19 cellular contexts compared by ENCODE assay signal in genomic region chr2:207929923-207930322, GRCh38.
DNase-seq lines count a peak whose midpoint lies in the region; ATAC-seq and TF ChIP-seq lines count a peak whose summit lies in the region.
"Had no signal": no experiment of that assay in that cellular context is flagged by ENCODE, and none has a peak within 500 bp of the region (broad histone marks: within the 10 kb centered on the region; RNA-seq: fewer than 3 reads in every experiment).

No MANE protein-coding gene starts in this region.

- no peak for TF ChIP-seq POLR2A in sigmoid colon (IDR thresholded peaks at IDR 0.05)

- H3K9me3 ChIP-seq in HEK293 (ENCODE audit: control insufficient read depth, insufficient read depth, low read depth, low read length), result no peaks in the 10 kb centered on the region
- H3K9me3 ChIP-seq in colonic mucosa, result no peaks in the 10 kb centered on the region
- no peaks in the 10 kb centered on the region for H3K9me3 ChIP-seq in mucosa of descending colon
- no peaks in the 10 kb centered on the region for H3K9me3 ChIP-seq in sigmoid colon
- H3K9me3 ChIP-seq in neural progenitor cell (ENCODE audit: low read depth), result no peaks in the 10 kb centered on the region
- H3K9me3 ChIP-seq: BLaER1 treated with 17β-estradiol and CSF1 and Interleukin-3, amounts not matched to agents 10 nM and 100 nM; SJSA1 had no signal

- peaks cover 32% of the 10 kb centered on the region for H3F3A ChIP-seq in neural progenitor cell (ENCODE audit: low read depth)

- H3K4me1 ChIP-seq in HEK293 (ENCODE audit: control insufficient read depth, insufficient read depth, low read length), result peaks cover 28% of the 10 kb centered on the region
- H3K4me1 ChIP-seq in colonic mucosa, result no peaks in the 10 kb centered on the region
- H3K4me1 ChIP-seq in mucosa of descending colon (ENCODE audit: low read depth), result peaks cover 9% of the 10 kb centered on the region
- H3K4me1 ChIP-seq in sigmoid colon, result peaks cover 0 to 85% (median 65%) of the 10 kb centered on the region in 4 donors
- peaks cover 39% of the 10 kb centered on the region for H3K4me1 ChIP-seq in neural progenitor cell

- peaks cover 2% of the 10 kb centered on the region for H3K27me3 Mint-ChIP-seq in neural progenitor cell (ENCODE audit: insufficient read depth, low read depth)
- H3K27me3 Mint-ChIP-seq: CD4-positive, alpha-beta T cell had no signal

- no peaks in the 10 kb centered on the region for H3K9me3 Mint-ChIP-seq in neural progenitor cell
- H3K9me3 Mint-ChIP-seq: CD4-positive, alpha-beta T cell; GM23338; H9; HFFc6 had no signal

- no peaks in the 10 kb centered on the region for H3K4me1 Mint-ChIP-seq in neural progenitor cell

- CTCF ChIA-PET in HEK293 (lab: Yijun Ruan, JAX), result interaction anchor here (0.5 kb wide), 1 partner anchor 105 kb away, joined by 3 read pairs; no protein-coding TSS in a partner anchor

- no peak overlapping the region for H2AFZ ChIP-seq in neural progenitor cell (replicated peaks)
- H2AFZ ChIP-seq: GM23338 had no signal

- intact Hi-C loops in colonic mucosa (cut with DNase I), result no loop called here
- intact Hi-C loops in mucosa of descending colon (cut with DNase I, micrococcal nuclease), result no loop called here
- intact Hi-C loops in sigmoid colon (cut with DNase I), result loop anchor here (2.0 to 5.0 kb wide), 2 partner anchors 37 to 161 kb away; partner anchors contain the start of gene FZD5

- no peak overlapping the region for H3K4me3 Mint-ChIP-seq in neural progenitor cell
- H3K4me3 Mint-ChIP-seq: CD4-positive, alpha-beta T cell; GM23338; H9; HFFc6 had no signal

- H3K27me3 ChIP-seq in colonic mucosa, result no peaks in the 10 kb centered on the region
- H3K27me3 ChIP-seq in sigmoid colon, result no peaks in the 10 kb centered on the region
- H3K27me3 ChIP-seq in neural progenitor cell, result no peaks in the 10 kb centered on the region
- H3K27me3 ChIP-seq: BLaER1 treated with 17β-estradiol and CSF1 and Interleukin-3, amounts not matched to agents 10 nM and 100 nM; SJSA1 had no signal

- ATAC-seq in mucosa of descending colon (peak; percentile 59), HG03378 (IDR thresholded peaks at IDR 0.05; ENCODE audit: unreplicated experiment) (no peak)
- ATAC-seq: GM23338 had no signal

- no peak overlapping the region for H3K4me3 ChIP-seq in HEK293 (ENCODE audit: low read depth, low read length)
- no peak overlapping the region for H3K4me3 ChIP-seq in colonic mucosa
- no peak overlapping the region for H3K4me3 ChIP-seq in mucosa of descending colon
- no peak overlapping the region for H3K4me3 ChIP-seq in sigmoid colon
- H3K4me3 ChIP-seq in neural progenitor cell, result no peak overlapping the region
- H3K4me3 ChIP-seq: BLaER1 treated with 17β-estradiol and CSF1 and Interleukin-3, amounts not matched to agents 10 nM and 100 nM; GM23338; SJSA1 had no signal

- no peak overlapping the region for H3K27ac Mint-ChIP-seq in neural progenitor cell
- H3K27ac Mint-ChIP-seq: CD4-positive, alpha-beta T cell; GM23338; HFFc6 had no signal

- no peaks in the 10 kb centered on the region for H4K20me1 ChIP-seq in neural progenitor cell (ENCODE audit: low read depth)
- H4K20me1 ChIP-seq: BLaER1 treated with 17β-estradiol and CSF1 and Interleukin-3, amounts not matched to agents 10 nM and 100 nM had no signal

- H3K79me2 ChIP-seq in neural progenitor cell (ENCODE audit: low read depth), result no peaks in the 10 kb centered on the region

- H3K27ac ChIP-seq in HEK293 (ENCODE audit: extremely low read depth, low read depth, low read length) (no peak overlapping the region), colonic mucosa (peak overlapping the region; percentile 38), sigmoid colon (peak overlapping the region in 3 of 4 donors; percentile 65 to 85 (median 82)), neural progenitor cell (no peak overlapping the region)
- H3K27ac ChIP-seq: BLaER1 treated with 17β-estradiol and CSF1 and Interleukin-3, amounts not matched to agents 10 nM and 100 nM; SJSA1 had no signal

- H3K9ac ChIP-seq in colonic mucosa (ENCODE audit: low read depth in 2 of 2, low read length in 2 of 2) (no peak overlapping the region), neural progenitor cell (no peak overlapping the region)
- H3K9ac ChIP-seq: BLaER1 treated with 17β-estradiol and CSF1 and Interleukin-3, amounts not matched to agents 10 nM and 100 nM had no signal

- TF ChIP-seq CTCF in HEK293 (tag by site-specific recombination; IDR thresholded peaks at IDR 0.05) (no peak), colonic mucosa (IDR thresholded peaks at IDR 0.05) (no peak), mucosa of descending colon (IDR thresholded peaks at IDR 0.05) (no peak), sigmoid colon (IDR thresholded peaks at IDR 0.05) (no peak), neural progenitor cell (IDR thresholded peaks at IDR 0.05) (no peak)

- H3K36me3 Mint-ChIP-seq in neural progenitor cell, result peaks cover 4% of the 10 kb centered on the region

- TF ChIP-seq EP300 in sigmoid colon (IDR thresholded peaks at IDR 0.05), result peak; percentile 31 to 79 (median 62)

- POLR2A ChIA-PET in HEK293 (lab: Yijun Ruan, JAX), result interaction anchor here (0.9 kb wide), 1 partner anchor 160 kb away, joined by 3 read pairs; the partner anchor contains the start of gene FZD5

- DNase-seq in colonic mucosa (no peak), mucosa of descending colon (peak in 1 of 3 donors; percentile 40), sigmoid colon (no peak), mucosa of gallbladder (ENCODE audit: low spot score) (no peak), neural progenitor cell (ENCODE audit: low spot score) (no peak)
- DNase-seq: CD4-positive, alpha-beta T cell; H9; HFFc6; Karpas-422; NCI-H1694 treated with DMSO at 0.1 percent for 48 hours; NCI-H524; NCI-H82; Right ventricle myocardium superior; RPMI8226 had no signal

- 26 to 79% methylated on average over 3 of the region's 3 CpGs for WGBS in sigmoid colon, 2 donors

- H3K4me2 ChIP-seq in neural progenitor cell, result no peak overlapping the region
- H3K4me2 ChIP-seq: BLaER1 treated with 17β-estradiol and CSF1 and Interleukin-3, amounts not matched to agents 10 nM and 100 nM; GM23338 had no signal

- H3K36me3 ChIP-seq in HEK293 (ENCODE audit: control insufficient read depth in 2 of 2, insufficient read depth in 1 of 2, low read length in 2 of 2) (no peaks in the 10 kb centered on the region), colonic mucosa (no peaks in the 10 kb centered on the region), mucosa of descending colon (ENCODE audit: low read depth) (no peaks in the 10 kb centered on the region), sigmoid colon (no peaks in the 10 kb centered on the region), neural progenitor cell (no peaks in the 10 kb centered on the region)
- H3K36me3 ChIP-seq: SJSA1 had no signal

TF ChIP-seq in HEK293, 187 proteins besides CTCF, POLR2A, EP300 and RAD21 (continues in another document):
- 0 out of 2 replicates have a peak, but pooled peaks have one; percentile 39 for TF ChIP-seq PRDM6 (tag by site-specific recombination; IDR thresholded peaks at IDR 0.05)
- no peak for TF ChIP-seq ZNF830 (tag by site-specific recombination; IDR thresholded peaks at IDR 0.05; ENCODE audit: low read depth)
- no peak for TF ChIP-seq AEBP2 (tag by site-specific recombination; IDR thresholded peaks at IDR 0.05; ENCODE audit: borderline replicate concordance)
- no peak for TF ChIP-seq ZNF211 (tag by site-specific recombination; IDR thresholded peaks at IDR 0.05; ENCODE audit: low read depth)
- no peak for TF ChIP-seq PRDM4 (tag by site-specific recombination; IDR thresholded peaks at IDR 0.05)
- TF ChIP-seq ZNF529 (tag by site-specific recombination; IDR thresholded peaks at IDR 0.05; ENCODE audit: insufficient replicate concordance), result no peak
- no peak for TF ChIP-seq ZNF501 (tag by site-specific recombination; IDR thresholded peaks at IDR 0.05)
- no peak for TF ChIP-seq OVOL3 (tag by site-specific recombination; IDR thresholded peaks at IDR 0.05)

Comparison
In these comparisons a context has a peak if more than half of its experiments do, and no peak if none do; other contexts are left out.
1. H3K27ac ChIP-seq: peak in colonic mucosa (single experiment) and sigmoid colon (3 of 4); none in HEK293 (single experiment) and neural progenitor cell (single experiment).